In the genomic region with DNA sequence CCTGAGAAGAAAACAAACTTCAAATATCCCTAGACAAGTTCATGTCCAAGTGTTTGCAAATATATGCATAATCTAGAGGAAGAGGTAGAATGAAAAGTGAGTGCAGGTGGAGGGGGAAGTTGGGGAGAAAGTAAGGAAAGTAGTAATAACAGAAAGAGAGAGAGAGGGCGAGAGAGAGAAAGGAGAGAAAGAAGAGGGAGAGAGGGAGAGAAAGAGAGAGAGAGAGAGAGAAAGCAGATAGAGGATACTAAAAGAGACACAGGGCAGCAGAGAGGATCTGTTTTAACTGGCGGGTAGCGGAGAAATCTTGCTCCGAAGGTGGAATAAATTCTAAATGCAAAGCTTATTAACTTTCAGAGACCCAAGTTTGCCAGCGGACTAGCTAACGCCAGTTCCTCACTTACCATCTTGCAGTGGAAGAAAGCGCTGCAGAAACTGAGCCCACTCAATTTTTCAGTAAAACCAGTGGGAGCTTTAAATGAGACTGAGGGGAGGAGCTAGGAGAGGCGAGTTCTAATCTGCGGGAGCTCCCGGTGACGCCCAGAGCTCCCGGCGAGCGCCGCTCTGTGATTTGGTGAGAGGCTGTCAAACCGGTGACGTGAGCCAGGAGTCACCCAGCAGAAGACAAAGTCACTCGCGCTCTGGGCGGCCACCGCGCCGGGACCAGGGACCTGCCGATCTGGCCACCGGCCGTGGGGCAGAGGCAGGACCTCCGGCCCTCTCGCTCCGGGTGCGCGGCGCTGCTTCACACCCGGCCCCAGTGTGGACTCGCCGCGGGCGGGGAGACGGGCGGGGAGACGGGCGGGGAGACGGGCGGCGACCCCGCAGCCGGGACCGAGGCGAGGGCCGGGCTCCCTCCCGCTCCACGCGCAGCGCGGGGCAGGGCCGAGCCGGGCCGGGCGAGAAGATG, we compare ENCODE assay signal across 8 cellular contexts.
DNase-seq lines count a peak whose midpoint lies in the region; ATAC-seq and TF ChIP-seq lines count a peak whose summit lies in the region.

Gene GMNC (minus strand): TSS at position 486 of the 910 bp plus-strand sequence. CDS start 79 bp downstream, at position 407.

- ATAC-seq in GM19324 (IDR thresholded peaks at IDR 0.05; ENCODE audit: low FRiP score, unreplicated experiment) = peak; percentile 86
- ATAC-seq in HG03342 (IDR thresholded peaks at IDR 0.05; ENCODE audit: unreplicated experiment) = peak; percentile 72
- ATAC-seq in SK-N-SH treated with all-trans-retinoic acid at 6 μM for 48 hours = peak; percentile 97

- TF ChIP-seq CTCF in cardiac fibroblast (IDR thresholded peaks at IDR 0.05; ENCODE audit: low read depth, low read length) = no peak

- H3K4me3 ChIP-seq in cardiac fibroblast (replicated peaks in 1 of 2; ENCODE audit: low read depth in 2 of 2, low read length in 2 of 2) = peak within 1 kb of the TSS; percentile 49 to 66
- peak within 1 kb of the TSS; percentile 53 for H3K4me3 ChIP-seq in skeletal muscle cell (ENCODE audit: low read depth, low read length)

- DNase-seq in CD1c-positive myeloid dendritic cell (ENCODE audit: extremely low spot score) (peak; percentile 76), cardiac fibroblast (ENCODE audit: low read depth in 2 of 2) (peak; percentile 61 to 75), iPS-NIHi7 (ENCODE audit: extremely low spot score) (peak; percentile 73), skeletal muscle cell (ENCODE audit: low read depth) (peak; percentile 22), GM19238 (ENCODE audit: insufficient read length, low spot score) (no peak)

TF ChIP-seq in SK-N-SH treated with all-trans-retinoic acid at 6 μM for 48 hours, 23 proteins besides CTCF, POLR2A, EP300 and RAD21:
- TF ChIP-seq ARNTL (CRISPR knock-in tag; IDR thresholded peaks at IDR 0.05; ENCODE audit: borderline replicate concordance, low read depth) = no peak
- TF ChIP-seq BACH2 (CRISPR knock-in tag; IDR thresholded peaks at IDR 0.05; ENCODE audit: borderline replicate concordance) = no peak
- TF ChIP-seq TOX (CRISPR knock-in tag; IDR thresholded peaks at IDR 0.05; ENCODE audit: borderline replicate concordance) = no peak
- TF ChIP-seq SNAI2 (CRISPR knock-in tag; IDR thresholded peaks at IDR 0.05) = no peak
- no peak for TF ChIP-seq ZFP30 (CRISPR knock-in tag; IDR thresholded peaks at IDR 0.05)
- TF ChIP-seq ZFP3 (CRISPR knock-in tag; IDR thresholded peaks at IDR 0.05) = no peak
- no peak for TF ChIP-seq ESRRG (CRISPR knock-in tag; IDR thresholded peaks at IDR 0.05)
- TF ChIP-seq ISL1 (CRISPR knock-in tag; IDR thresholded peaks at IDR 0.05) = no peak
- no peak for TF ChIP-seq ZNF565 (CRISPR knock-in tag; conservative IDR thresholded peaks at IDR 0.05; ENCODE audit: low read depth)
- no peak for TF ChIP-seq PPARA (CRISPR knock-in tag; IDR thresholded peaks at IDR 0.05; ENCODE audit: borderline replicate concordance)
- no peak for TF ChIP-seq TCF4 (CRISPR knock-in tag; IDR thresholded peaks at IDR 0.05; ENCODE audit: borderline replicate concordance)
- TF ChIP-seq, protein P1, sequence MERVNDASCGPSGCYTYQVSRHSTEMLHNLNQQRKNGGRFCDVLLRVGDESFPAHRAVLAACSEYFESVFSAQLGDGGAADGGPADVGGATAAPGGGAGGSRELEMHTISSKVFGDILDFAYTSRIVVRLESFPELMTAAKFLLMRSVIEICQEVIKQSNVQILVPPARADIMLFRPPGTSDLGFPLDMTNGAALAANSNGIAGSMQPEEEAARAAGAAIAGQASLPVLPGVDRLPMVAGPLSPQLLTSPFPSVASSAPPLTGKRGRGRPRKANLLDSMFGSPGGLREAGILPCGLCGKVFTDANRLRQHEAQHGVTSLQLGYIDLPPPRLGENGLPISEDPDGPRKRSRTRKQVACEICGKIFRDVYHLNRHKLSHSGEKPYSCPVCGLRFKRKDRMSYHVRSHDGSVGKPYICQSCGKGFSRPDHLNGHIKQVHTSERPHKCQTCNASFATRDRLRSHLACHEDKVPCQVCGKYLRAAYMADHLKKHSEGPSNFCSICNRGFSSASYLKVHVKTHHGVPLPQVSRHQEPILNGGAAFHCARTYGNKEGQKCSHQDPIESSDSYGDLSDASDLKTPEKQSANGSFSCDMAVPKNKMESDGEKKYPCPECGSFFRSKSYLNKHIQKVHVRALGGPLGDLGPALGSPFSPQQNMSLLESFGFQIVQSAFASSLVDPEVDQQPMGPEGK (CRISPR knock-in tag; IDR thresholded peaks at IDR 0.05; ENCODE audit: borderline replicate concordance) = no peak
- no peak for TF ChIP-seq CSRNP3 (CRISPR knock-in tag; IDR thresholded peaks at IDR 0.05)
- TF ChIP-seq ZNF8 (CRISPR knock-in tag; IDR thresholded peaks at IDR 0.05) = no peak
- no peak for TF ChIP-seq ZC3H10 (CRISPR knock-in tag; IDR thresholded peaks at IDR 0.05)
- no peak for TF ChIP-seq CREB5 (CRISPR knock-in tag; IDR thresholded peaks at IDR 0.05; ENCODE audit: low read depth)
- no peak for TF ChIP-seq GLIS3 (CRISPR knock-in tag; IDR thresholded peaks at IDR 0.05)
- TF ChIP-seq TSHZ2 (CRISPR knock-in tag; IDR thresholded peaks at IDR 0.05) = no peak
- TF ChIP-seq CSDC2 (CRISPR knock-in tag; IDR thresholded peaks at IDR 0.05) = no peak
